Comparison of ENCODE assay signal across 8 cellular contexts in genomic region chr1:37477198-37477931, GRCh38. TPM values are rescaled to one million over a fixed set of nuclear protein-coding genes. Genes with fewer than 3 reads are reported as not detected.
A peak's percentile ranks its signal among the peaks of the same experiment; 100 is the strongest.
DNase-seq lines count a peak whose midpoint lies in the region; ATAC-seq and TF ChIP-seq lines count a peak whose summit lies in the region.

No MANE protein-coding gene starts in this region.

- peaks cover 15% of the 10 kb centered on the region for H3K79me1 ChIP-seq in mesenchymal stem cell (replicated peaks; ENCODE audit: low read length, poor library complexity, severe bottlenecking)

- DNase-seq in BJ (ENCODE audit: low read depth), result no peak
- peak; percentile 64 to 84 for DNase-seq in central memory CD8-positive, alpha-beta T cell (ENCODE audit: low spot score in 2 of 2)
- DNase-seq in mesenchymal stem cell, result peak; percentile 83
- DNase-seq in stimulated activated CD8-positive, alpha-beta memory T cell treated with anti-CD3 and anti-CD28 coated beads, Interleukin-2, amount 100 ng/mL, for 48 hours (ENCODE audit: low read depth in 2 of 2), result peak; percentile 75 to 78
- DNase-seq in NCI-H1930 (lab: John Stamatoyannopoulos, UW), result no peak

- no peaks in the 10 kb centered on the region for H3K9me3 Mint-ChIP-seq in central memory CD8-positive, alpha-beta T cell

- H2BK12ac ChIP-seq in mesenchymal stem cell (ENCODE audit: low read length in 2 of 2), result peak overlapping the region; percentile 65 to 76

- ATAC-seq in GM19351 (IDR thresholded peaks at IDR 0.05; ENCODE audit: unreplicated experiment) (peak; percentile 35), HG03571 (IDR thresholded peaks at IDR 0.05; ENCODE audit: unreplicated experiment) (peak; percentile 31)
- peak; percentile 33 to 45 for ATAC-seq in activated CD4-positive, CD25-positive, alpha-beta regulatory T cell treated with anti-CD3 and anti-CD28 coated beads, Interleukin-2, amount 50 U/mL, for 24 hours
- ATAC-seq in central memory CD8-positive, alpha-beta T cell (replicated peaks; ENCODE audit: extremely low read depth, poor library complexity, severe bottlenecking), result peak; percentile 35

- peaks cover 26% of the 10 kb centered on the region for H3K36me3 ChIP-seq in BJ (ENCODE audit: control insufficient read depth, insufficient read depth, low read length)
- H3K36me3 ChIP-seq in mesenchymal stem cell (ENCODE audit: control insufficient read depth in 1 of 2, insufficient read depth in 2 of 2, low read depth in 1 of 2, low read length in 2 of 2), result peaks cover 49 to 53% of the 10 kb centered on the region in 2 experiments

- TF ChIP-seq CTCF in BJ (IDR thresholded peaks at IDR 0.05; ENCODE audit: insufficient read depth, low read depth, low read length), result no peak

- H3K36me3 Mint-ChIP-seq in central memory CD8-positive, alpha-beta T cell (ENCODE audit: insufficient read depth), result peaks cover 86% of the 10 kb centered on the region

- POLR2A ChIA-PET in BJ (lab: Charles Lee), result interaction anchor here (0.5 kb wide), 1 partner anchor 30 kb away, joined by 8 read pairs; no protein-coding TSS in a partner anchor

- peak overlapping the region; percentile 96 for H3K4me3 Mint-ChIP-seq in central memory CD8-positive, alpha-beta T cell

- no peaks in the 10 kb centered on the region for H3K9me3 ChIP-seq in mesenchymal stem cell (ENCODE audit: control insufficient read depth, low read length)

- peak overlapping the region; percentile 55 for H4K8ac ChIP-seq in mesenchymal stem cell (ENCODE audit: low read length)

- H2AFZ ChIP-seq in mesenchymal stem cell (ENCODE audit: low read depth, low read length), result no peak overlapping the region

- H3K9ac ChIP-seq in mesenchymal stem cell (ENCODE audit: low read length), result peak overlapping the region; percentile 97

- peak overlapping the region; percentile 62 for H3K27ac ChIP-seq in mesenchymal stem cell (ENCODE audit: low read length, poor library complexity, severe bottlenecking)

- peak overlapping the region; percentile 65 to 68 for H3K18ac ChIP-seq in mesenchymal stem cell (ENCODE audit: low read depth in 1 of 2, low read length in 2 of 2)

- H2AK5ac ChIP-seq in mesenchymal stem cell (ENCODE audit: low read length, severe bottlenecking), result peak overlapping the region; percentile 68

- peak overlapping the region; percentile 12 for H4K91ac ChIP-seq in mesenchymal stem cell (ENCODE audit: low read length)

- peak overlapping the region; percentile 66 for H2BK15ac ChIP-seq in mesenchymal stem cell (ENCODE audit: low read depth, poor library complexity, severe bottlenecking)

- H3K4me2 ChIP-seq in mesenchymal stem cell (ENCODE audit: low read length, poor library complexity, severe bottlenecking), result peak overlapping the region; percentile 87

- peak overlapping the region; percentile 45 for H2BK120ac ChIP-seq in mesenchymal stem cell (ENCODE audit: low read depth, low read length)

- H3K4me1 ChIP-seq in mesenchymal stem cell (ENCODE audit: control insufficient read depth, insufficient read depth, low read depth, low read length), result peaks cover 56% of the 10 kb centered on the region

- peaks cover 72% of the 10 kb centered on the region for H3K4me1 Mint-ChIP-seq in central memory CD8-positive, alpha-beta T cell

- 21% methylated on average over 8 of the region's 10 CpGs for WGBS in mesenchymal stem cell

- H3K4me3 ChIP-seq in BJ (ENCODE audit: low read depth, low read length), result peak overlapping the region; percentile 75
- peak overlapping the region; percentile 36 to 79 for H3K4me3 ChIP-seq in mesenchymal stem cell (ENCODE audit: insufficient read depth in 1 of 2, low read depth in 1 of 2, low read length in 2 of 2)

- no peak overlapping the region for H3K23ac ChIP-seq in mesenchymal stem cell (ENCODE audit: low read length in 2 of 2)

- peak overlapping the region; percentile 57 for H2BK5ac ChIP-seq in mesenchymal stem cell (ENCODE audit: low read depth, low read length, poor library complexity, severe bottlenecking)

- CTCF ChIA-PET in BJ (lab: Yijun Ruan, JAX), result interaction anchor here (0.6 to 10.0 kb wide), 3 partner anchors 9 to 215 kb away, joined by 3 to 116 read pairs (median 4); no protein-coding TSS in a partner anchor

- peak overlapping the region; percentile 99 for H3K27ac Mint-ChIP-seq in central memory CD8-positive, alpha-beta T cell (ENCODE audit: low read depth)

- no peaks in the 10 kb centered on the region for H3K27me3 Mint-ChIP-seq in central memory CD8-positive, alpha-beta T cell

- H3K14ac ChIP-seq in mesenchymal stem cell (ENCODE audit: low read length in 2 of 2), result peak overlapping the region in 1 of 2 experiments; percentile 61

- H3K4ac ChIP-seq in mesenchymal stem cell (ENCODE audit: low read depth in 1 of 2, low read length in 2 of 2), result peak overlapping the region; percentile 22 to 49

- H3K27me3 ChIP-seq in BJ (ENCODE audit: control insufficient read depth, insufficient read depth, low read length) (no peaks in the 10 kb centered on the region), mesenchymal stem cell (ENCODE audit: control insufficient read depth in 1 of 2, insufficient read depth in 1 of 2, low read length in 2 of 2) (no peaks in the 10 kb centered on the region)

RNA-seq across cellular contexts. Expression of gene ZC3H12A, which starts 3.0 kb away (rescaled TPM):
- 4.8 and 8.9 TPM in 2 replicates for polyA plus RNA-seq in BJ (2011; rRNA removed)
- 8.5 and 12.7 TPM in 2 replicates for polyA minus RNA-seq in BJ (2011; rRNA and poly(A)+ RNA removed)
- 11.2 TPM for polyA plus RNA-seq in mesenchymal stem cell (2013, experiment 1 of 2)
- polyA plus RNA-seq in mesenchymal stem cell (2013, experiment 2 of 2), result 11.4 TPM

RNA-seq across cellular contexts. Expression of gene MEAF6, which starts 37.2 kb away (rescaled TPM):
- 43.1 and 49.6 TPM in 2 replicates for polyA plus RNA-seq in BJ (2011; rRNA removed)
- 7.9 and 9.5 TPM in 2 replicates for polyA minus RNA-seq in BJ (2011; rRNA and poly(A)+ RNA removed)
- 51.7 TPM for polyA plus RNA-seq in mesenchymal stem cell (2013, experiment 1 of 2)
- polyA plus RNA-seq in mesenchymal stem cell (2013, experiment 2 of 2), result 53.1 TPM

Comparison
In these comparisons a context has a peak if more than half of its experiments do, and no peak if none do; other contexts are left out.
1. DNase-seq: peak in central memory CD8-positive, alpha-beta T cell (2 of 2), mesenchymal stem cell (single experiment) and stimulated activated CD8-positive, alpha-beta memory T cell treated with anti-CD3 and anti-CD28 coated beads, Interleukin-2, amount 100 ng/mL, for 48 hours (2 of 2); none in BJ (single experiment) and NCI-H1930 (0 of 2).
2. Peak in every context shown above with its lines, with median percentiles within 50 percentile points of each other: ATAC-seq.